In the genomic region with DNA sequence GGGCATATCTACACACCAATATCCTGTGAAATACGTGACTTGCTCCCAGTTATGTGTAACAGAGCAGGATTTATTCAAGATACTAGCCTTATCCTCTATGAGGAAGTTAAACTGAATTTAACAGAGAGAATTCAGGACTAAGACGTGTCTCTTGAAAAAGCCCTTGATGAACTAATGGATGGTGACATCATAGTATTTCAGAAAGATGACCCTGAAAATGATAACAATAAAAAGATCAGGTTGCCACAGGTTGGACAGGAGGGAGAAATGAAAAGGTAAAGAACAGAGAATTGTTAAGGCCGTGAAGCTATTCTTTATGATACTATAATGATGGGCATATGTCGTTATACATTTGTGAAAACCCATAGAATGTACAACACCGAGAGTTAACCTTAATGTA, we compare ENCODE assay signal across 27 cellular contexts.
"Had no signal": no experiment of that assay in that cellular context is flagged by ENCODE, and none has a peak within 500 bp of the region (broad histone marks: within the 10 kb centered on the region; RNA-seq: fewer than 3 reads in every experiment).

No MANE protein-coding gene starts in this region.

- FAIRE-seq: endometrium, islet of Langerhans, keratinocyte had no signal

- H3K27ac Mint-ChIP-seq: dendritic cell treated with granulocyte-macrophage colony-stimulating factor and Interleukin-4, amounts not matched to agents 40 ng/mL and 50 ng/mL, for 4 days; effector memory CD8-positive, alpha-beta T cell; endodermal cell; mesothelial cell of epicardium had no signal

- H3K36me3 ChIP-seq: colonic mucosa, esophagus squamous epithelium, gastrocnemius medialis, heart right ventricle, left lung, lower lobe of right lung had no signal

- H3K4me1 ChIP-seq: colonic mucosa, esophagus squamous epithelium, gastrocnemius medialis, heart right ventricle, left lung, lower lobe of right lung had no signal

- DNase-seq: colonic mucosa; cortex of kidney; effector CD8-positive, alpha-beta T cell; effector memory CD8-positive, alpha-beta T cell; endodermal cell; erythroblast; esophagus squamous epithelium; foreskin fibroblast; foreskin melanocyte; gastrocnemius medialis; glutamatergic neuron; head of caudate nucleus; heart right ventricle; hippocampal formation; left cardiac atrium; left lung; left ventricle myocardium superior; lower lobe of right lung; mesenchymal stem cell; mucosa of descending colon had no signal

- H3K9me3 ChIP-seq: colonic mucosa, gastrocnemius medialis had no signal

- H3K27ac ChIP-seq: colonic mucosa, epithelial cell of prostate, esophagus squamous epithelium, gastrocnemius medialis, heart right ventricle, left lung, lower lobe of right lung had no signal

- H3K27me3 Mint-ChIP-seq: dendritic cell treated with granulocyte-macrophage colony-stimulating factor and Interleukin-4, amounts not matched to agents 40 ng/mL and 50 ng/mL, for 4 days had no signal

- H3K4me1 Mint-ChIP-seq: endodermal cell, mesothelial cell of epicardium had no signal

- H3K4me3 Mint-ChIP-seq: dendritic cell treated with granulocyte-macrophage colony-stimulating factor and Interleukin-4, amounts not matched to agents 40 ng/mL and 50 ng/mL, for 4 days; effector memory CD8-positive, alpha-beta T cell; endodermal cell; mesothelial cell of epicardium had no signal

- ATAC-seq: effector memory CD8-positive, alpha-beta T cell; esophagus mucosa; gastrocnemius medialis; heart right ventricle; left cardiac atrium; left lung; left ventricle myocardium superior; lower lobe of right lung; mucosa of descending colon had no signal

- H3K4me3 ChIP-seq: colonic mucosa, esophagus squamous epithelium, gastrocnemius medialis, heart right ventricle, left lung, lower lobe of right lung, mucosa of descending colon had no signal
